9 cellular contexts compared by ENCODE assay signal in the genomic region with DNA sequence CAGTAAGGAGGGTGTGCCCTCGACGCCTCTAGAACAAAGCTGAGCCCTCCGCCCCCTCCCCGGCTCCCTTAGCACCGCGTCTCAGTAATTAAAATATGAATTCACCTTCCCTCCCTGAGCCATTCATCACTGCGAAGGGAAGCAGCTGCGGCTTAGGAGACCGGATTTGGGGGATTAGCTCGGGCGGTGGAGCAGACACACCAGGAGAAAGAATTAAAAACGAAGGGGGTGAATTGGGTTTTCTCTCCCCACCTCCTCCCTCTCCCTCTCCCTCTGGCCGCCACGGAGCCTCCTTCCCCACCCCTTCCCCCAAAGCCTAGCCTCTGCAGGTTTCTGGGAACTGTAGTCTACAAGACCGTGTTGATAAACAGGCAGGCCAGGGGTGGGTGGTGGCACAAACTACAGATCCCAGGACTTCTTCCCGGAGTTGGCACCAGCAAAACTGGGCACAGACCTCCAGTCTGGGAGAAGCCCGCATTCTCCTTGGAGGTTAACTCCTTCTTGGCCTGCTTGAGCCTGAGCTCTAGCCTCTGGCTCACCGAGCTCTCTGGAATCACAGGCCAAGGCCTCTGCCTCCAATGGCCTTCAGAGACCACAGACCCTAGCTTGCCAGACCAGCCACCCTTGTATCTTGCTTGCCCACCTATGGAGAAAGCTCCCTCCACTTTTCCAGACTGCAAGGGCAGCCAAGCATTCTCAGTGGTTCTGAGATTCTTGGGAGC. TPM values are rescaled to one million over a fixed set of nuclear protein-coding genes. Genes with fewer than 3 reads are reported as not detected.
DNase-seq lines count a peak whose midpoint lies in the region; ATAC-seq and TF ChIP-seq lines count a peak whose summit lies in the region.
"Had no signal": no experiment of that assay in that cellular context is flagged by ENCODE, and none has a peak within 500 bp of the region (broad histone marks: within the 10 kb centered on the region; RNA-seq: fewer than 3 reads in every experiment).

No MANE protein-coding gene starts in this region.

- H3K36me3 ChIP-seq in kidney epithelial cell (ENCODE audit: control insufficient read depth, insufficient read depth, low read length) (no peaks in the 10 kb centered on the region), thoracic aorta (no peaks in the 10 kb centered on the region), brain microvascular endothelial cell (replicated peaks) (no peaks in the 10 kb centered on the region)

- H3K9me3 ChIP-seq in thoracic aorta = no peaks in the 10 kb centered on the region

- no peak for ATAC-seq in thoracic aorta (ENCODE audit: insufficient number of reproducible peaks, low FRiP score, low read depth)
- ATAC-seq in HG03342 (IDR thresholded peaks at IDR 0.05; ENCODE audit: unreplicated experiment) = no peak

- H3K9me3 Mint-ChIP-seq in brain = peaks cover 0 to 2% (median 0%) of the 10 kb centered on the region in 5 experiments

- peak overlapping the region; percentile 72 to 87 (median 75) for H3K4me3 Mint-ChIP-seq in brain

- peaks cover 3 to 12% of the 10 kb centered on the region in 2 donors for H3K4me1 ChIP-seq in thoracic aorta (ENCODE audit: control insufficient read depth in 1 of 2, low read depth in 2 of 2)

- TF ChIP-seq CTCF in brain (conservative IDR thresholded peaks at IDR 0.05) (no peak), kidney epithelial cell (IDR thresholded peaks at IDR 0.05; ENCODE audit: insufficient read depth, low read length, poor library complexity, severe bottlenecking) (no peak), thoracic aorta (IDR thresholded peaks at IDR 0.05) (no peak), brain microvascular endothelial cell (IDR thresholded peaks at IDR 0.05; ENCODE audit: low read depth, low read length, missing control alignments) (no peak)

- in situ Hi-C loops in brain microvascular endothelial cell (cut with HindIII; ENCODE audit: low pct_ligation_motif_present, low sequenced_read_pairs) = no loop called here

- H3K4me1 Mint-ChIP-seq in brain = peaks cover 100% of the 10 kb centered on the region

- peak overlapping the region; percentile 91 to 99 (median 95) for H3K27ac Mint-ChIP-seq in brain

- H3K27ac ChIP-seq in thoracic aorta (no peak overlapping the region), brain microvascular endothelial cell (no peak overlapping the region)

- H3K4me3 ChIP-seq in kidney epithelial cell (ENCODE audit: low read depth, low read length) (peak overlapping the region; percentile 15), thoracic aorta (peak overlapping the region; percentile 67), brain microvascular endothelial cell (ENCODE audit: low read depth, low read length) (no peak overlapping the region)

- H3K27me3 Mint-ChIP-seq in brain = peaks cover 5% of the 10 kb centered on the region

- no peaks in the 10 kb centered on the region for H3K36me3 Mint-ChIP-seq in brain

- no peaks in the 10 kb centered on the region for H3K27me3 ChIP-seq in kidney epithelial cell (ENCODE audit: control insufficient read depth, insufficient read depth, low read length)
- no peaks in the 10 kb centered on the region for H3K27me3 ChIP-seq in thoracic aorta (replicated peaks; ENCODE audit: insufficient read depth)
- peaks cover 7% of the 10 kb centered on the region for H3K27me3 ChIP-seq in brain microvascular endothelial cell (replicated peaks)

- peak; percentile 73 for DNase-seq in NCI-H1092 treated with DMSO at 0.1 percent for 48 hours (lab: John Stamatoyannopoulos, UW)
- no peak for DNase-seq in kidney epithelial cell (ENCODE audit: low read depth)
- DNase-seq in thoracic aorta (ENCODE audit: low spot score) = peak; percentile 46
- no peak for DNase-seq in NCI-H2196 (lab: John Stamatoyannopoulos, UW; ENCODE audit: unreplicated experiment)
- DNase-seq in brain microvascular endothelial cell = no peak
- DNase-seq: activated CD4-positive, CD25-positive, alpha-beta regulatory T cell treated with anti-CD3 and anti-CD28 coated beads, Interleukin-2, amount 50 U/mL, for 72 hours had no signal

RNA-seq across cellular contexts. Expression of gene BLACAT1, which starts 10.8 kb away (rescaled TPM):
- 0.10 TPM for polyA plus RNA-seq in brain (ENCODE audit: insufficient read depth, low read depth, low replicate concordance)
- 1.5 and 2.0 TPM in 2 replicates for total RNA-seq in kidney epithelial cell
- total RNA-seq in thoracic aorta = not detected
- total RNA-seq: endothelial cell of umbilical vein had no signal
- polyA plus RNA-seq: endothelial cell of umbilical vein had no signal

RNA-seq across cellular contexts. Expression of gene LEMD1, which starts 23.2 kb away (rescaled TPM):
- polyA plus RNA-seq in brain (ENCODE audit: insufficient read depth, low read depth, low replicate concordance) = not detected
- 4.3 and 5.1 TPM in 2 replicates for total RNA-seq in kidney epithelial cell
- total RNA-seq in thoracic aorta = not detected
- total RNA-seq: endothelial cell of umbilical vein had no signal
- polyA plus RNA-seq: endothelial cell of umbilical vein had no signal

RNA-seq across cellular contexts. Expression of gene CDK18, which starts 59.4 kb away (rescaled TPM):
- polyA plus RNA-seq in brain (ENCODE audit: insufficient read depth, low read depth, low replicate concordance) = 73.1 TPM
- total RNA-seq in kidney epithelial cell (12.1 and 14.0 TPM in 2 replicates), thoracic aorta (10 to 100 TPM; 18.6 to 35.2 TPM)

Comparison
In these comparisons a context has a peak if more than half of its experiments do, and no peak if none do; other contexts are left out.
1. DNase-seq: peak in NCI-H1092 treated with DMSO at 0.1 percent for 48 hours (single experiment) and thoracic aorta (single experiment); none in kidney epithelial cell (single experiment), NCI-H2196 (single experiment) and brain microvascular endothelial cell (single experiment).